ENCODE assay signal across 8 cellular contexts in the genomic region with DNA sequence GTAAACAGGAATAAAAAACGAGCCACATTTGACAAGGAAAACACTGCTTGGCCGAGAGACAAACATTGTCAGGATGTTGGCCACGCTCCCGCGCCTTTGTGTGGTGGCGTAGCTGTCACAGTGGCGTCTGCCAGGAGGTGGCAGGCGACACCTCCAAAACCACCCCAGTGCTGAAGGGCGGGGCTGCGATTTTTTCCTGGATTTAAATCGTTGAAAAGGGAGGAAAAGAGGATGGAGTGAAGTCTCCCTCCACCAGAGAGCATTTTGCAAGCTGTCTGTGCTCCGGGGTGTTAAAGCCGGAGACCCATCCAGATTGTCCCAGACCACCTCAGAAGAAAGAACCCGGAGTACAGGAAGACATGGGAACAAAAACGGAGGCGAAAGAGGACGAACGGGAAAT. TPM values are rescaled to one million over a fixed set of nuclear protein-coding genes. Genes with fewer than 3 reads are reported as not detected.
DNase-seq lines count a peak whose midpoint lies in the region; ATAC-seq and TF ChIP-seq lines count a peak whose summit lies in the region.

No MANE protein-coding gene starts in this region.

- no peak overlapping the region for H3K4me3 Mint-ChIP-seq in activated naive CD8-positive, alpha-beta T cell treated with anti-CD3 and anti-CD28 coated beads for 36 hours
- H3K4me3 Mint-ChIP-seq in neural progenitor cell = peak overlapping the region; percentile 62

- H2AFZ ChIP-seq in OCI-LY3 (ENCODE audit: low read depth, low read length) (no peak overlapping the region), neural progenitor cell (replicated peaks) (no peak overlapping the region)

- no peaks in the 10 kb centered on the region for H3K27me3 ChIP-seq in H7 (ENCODE audit: control insufficient read depth, insufficient read depth, low read length)
- H3K27me3 ChIP-seq in OCI-LY3 (ENCODE audit: low read depth, low read length) = no peaks in the 10 kb centered on the region
- no peaks in the 10 kb centered on the region for H3K27me3 ChIP-seq in neural progenitor cell
- H3K27me3 ChIP-seq in upper lobe of left lung = no peaks in the 10 kb centered on the region

- peak overlapping the region; percentile 12 for H3K27ac Mint-ChIP-seq in activated naive CD8-positive, alpha-beta T cell treated with anti-CD3 and anti-CD28 coated beads for 36 hours
- peak overlapping the region; percentile 82 for H3K27ac Mint-ChIP-seq in neural progenitor cell

- H3K4me2 ChIP-seq in OCI-LY3 (ENCODE audit: low read length) (no peak overlapping the region), neural progenitor cell (peak overlapping the region; percentile 29)

- H4K20me1 ChIP-seq in OCI-LY3 (ENCODE audit: insufficient read depth, low read length) (no peaks in the 10 kb centered on the region), neural progenitor cell (ENCODE audit: low read depth) (no peaks in the 10 kb centered on the region)

- H3K9ac ChIP-seq in OCI-LY3 (ENCODE audit: low read length) (no peak overlapping the region), neural progenitor cell (no peak overlapping the region)

- no peak for TF ChIP-seq POLR2A in upper lobe of left lung (IDR thresholded peaks at IDR 0.05)

- H3K27me3 Mint-ChIP-seq in activated naive CD8-positive, alpha-beta T cell treated with anti-CD3 and anti-CD28 coated beads for 36 hours = no peaks in the 10 kb centered on the region
- peaks cover 8% of the 10 kb centered on the region for H3K27me3 Mint-ChIP-seq in neural progenitor cell (ENCODE audit: insufficient read depth, low read depth)

- H3K36me3 ChIP-seq in H7 (replicated peaks; ENCODE audit: control insufficient read depth, insufficient read depth, low read length) (peaks cover 11% of the 10 kb centered on the region), OCI-LY3 (replicated peaks; ENCODE audit: low read depth, low read length) (no peaks in the 10 kb centered on the region), neural progenitor cell (no peaks in the 10 kb centered on the region), upper lobe of left lung (peaks cover 5 to 25% (median 16%) of the 10 kb centered on the region in 4 donors)

- no peaks in the 10 kb centered on the region for H3K9me3 Mint-ChIP-seq in activated naive CD8-positive, alpha-beta T cell treated with anti-CD3 and anti-CD28 coated beads for 36 hours
- no peaks in the 10 kb centered on the region for H3K9me3 Mint-ChIP-seq in neural progenitor cell

- 4 to 11% methylated on average over 18 of the region's 18 CpGs for WGBS in upper lobe of left lung, 2 donors

- DNase-seq in AG20443 (ENCODE audit: low spot score) (peak; percentile 93), H7 (peak; percentile 94), germinal center (ENCODE audit: low spot score) (peak; percentile 66), neural progenitor cell (ENCODE audit: low spot score) (peak; percentile 92), upper lobe of left lung (peak; percentile 71 to 76), KG1 (lab: John Stamatoyannopoulos, UW) (no peak)
- peak; percentile 40 for DNase-seq in activated naive CD8-positive, alpha-beta T cell treated with anti-CD3 and anti-CD28 coated beads for 36 hours

- H3F3A ChIP-seq in neural progenitor cell (ENCODE audit: low read depth) = peaks cover 12% of the 10 kb centered on the region

- ATAC-seq in upper lobe of left lung (ENCODE audit: low FRiP score in 2 of 2) = peak; percentile 66 to 74

- no peak overlapping the region for H3K4me3 ChIP-seq in H7 (ENCODE audit: insufficient read depth, low read depth, low read length)
- no peak overlapping the region for H3K4me3 ChIP-seq in OCI-LY3 (ENCODE audit: low read length)
- no peak overlapping the region for H3K4me3 ChIP-seq in neural progenitor cell
- H3K4me3 ChIP-seq in upper lobe of left lung = peak overlapping the region in 2 of 4 donors; percentile 19 to 34

- no peak for TF ChIP-seq EP300 in upper lobe of left lung (IDR thresholded peaks at IDR 0.05)

- H3K4me1 ChIP-seq in OCI-LY3 (ENCODE audit: low read length) = no peaks in the 10 kb centered on the region
- peaks cover 6% of the 10 kb centered on the region for H3K4me1 ChIP-seq in neural progenitor cell
- peaks cover 2 to 14% (median 10%) of the 10 kb centered on the region in 4 donors for H3K4me1 ChIP-seq in upper lobe of left lung

- H3K9me3 ChIP-seq in OCI-LY3 (ENCODE audit: insufficient read depth, low read length) (no peaks in the 10 kb centered on the region), neural progenitor cell (ENCODE audit: low read depth) (no peaks in the 10 kb centered on the region), upper lobe of left lung (no peaks in the 10 kb centered on the region)

- TF ChIP-seq CTCF in OCI-LY3 (IDR thresholded peaks at IDR 0.05; ENCODE audit: low read depth, low read length) (peak; percentile 34), neural progenitor cell (IDR thresholded peaks at IDR 0.05) (peak; percentile 98), upper lobe of left lung (IDR thresholded peaks at IDR 0.05) (peak; percentile 74 to 92 (median 85))

- H3K36me3 Mint-ChIP-seq in activated naive CD8-positive, alpha-beta T cell treated with anti-CD3 and anti-CD28 coated beads for 36 hours = peaks cover 21% of the 10 kb centered on the region
- H3K36me3 Mint-ChIP-seq in neural progenitor cell = peaks cover 23% of the 10 kb centered on the region

- peaks cover 7% of the 10 kb centered on the region for H3K4me1 Mint-ChIP-seq in activated naive CD8-positive, alpha-beta T cell treated with anti-CD3 and anti-CD28 coated beads for 36 hours
- H3K4me1 Mint-ChIP-seq in neural progenitor cell = peaks cover 28% of the 10 kb centered on the region

- H3K79me2 ChIP-seq in OCI-LY3 (ENCODE audit: low read length) (no peaks in the 10 kb centered on the region), neural progenitor cell (ENCODE audit: low read depth) (no peaks in the 10 kb centered on the region)

- H3K27ac ChIP-seq in OCI-LY3 (ENCODE audit: low read length) (no peak overlapping the region), neural progenitor cell (no peak overlapping the region), upper lobe of left lung (peak overlapping the region in 3 of 4 donors; percentile 11 to 68 (median 57))

RNA-seq across cellular contexts. Expression of a gene that starts 12.7 kb away (rescaled TPM):
- 58.9 and 61.5 TPM in 2 replicates for total RNA-seq in H7 (2014; rRNA removed; shearing (Covaris generic))
- total RNA-seq in activated naive CD8-positive, alpha-beta T cell treated with anti-CD3 and anti-CD28 coated beads for 36 hours = 10 to 100 TPM; 43.2 to 47.2 TPM
- 22.3 and 26.1 TPM in 2 replicates for total RNA-seq in neural progenitor cell (ENCODE audit: low replicate concordance)
- 10 to 100 TPM in 5 of 6 donors, 1 to 10 TPM in 1; 9.8 to 17.8 (median 13.2) TPM for total RNA-seq in upper lobe of left lung

RNA-seq across cellular contexts. Expression of a gene that starts 12.8 kb away (rescaled TPM):
- 55.9 and 60.8 TPM in 2 replicates for total RNA-seq in H7 (2014; rRNA removed; shearing (Covaris generic))
- total RNA-seq in activated naive CD8-positive, alpha-beta T cell treated with anti-CD3 and anti-CD28 coated beads for 36 hours = 10 to 100 TPM; 79.0 to 82.0 TPM
- 131 and 309 TPM in 2 replicates for total RNA-seq in neural progenitor cell (ENCODE audit: low replicate concordance)
- total RNA-seq in upper lobe of left lung = 10 to 100 TPM; 41.0 to 92.2 (median 51.8) TPM

RNA-seq across cellular contexts. Expression of a gene that starts 42.8 kb away (rescaled TPM):
- total RNA-seq in H7 (2014; rRNA removed; shearing (Covaris generic)) = 21.4 and 29.4 TPM in 2 replicates
- 10 to 100 TPM; 68.7 to 69.3 TPM for total RNA-seq in activated naive CD8-positive, alpha-beta T cell treated with anti-CD3 and anti-CD28 coated beads for 36 hours
- total RNA-seq in neural progenitor cell (ENCODE audit: low replicate concordance) (15.6 and 30.8 TPM in 2 replicates), upper lobe of left lung (10 to 100 TPM; 17.6 to 79.6 (median 21.5) TPM)

Comparison
In these comparisons a context has a peak if more than half of its experiments do, and no peak if none do; other contexts are left out.
1. H3K27ac ChIP-seq: peak in upper lobe of left lung (3 of 4); none in OCI-LY3 (single experiment) and neural progenitor cell (single experiment).
2. CTCF ChIP-seq: peak in every context shown above with its lines; median percentile 98 in neural progenitor cell; 85 in upper lobe of left lung; 34 in OCI-LY3.